Comparison of ENCODE assay signal across 1 cellular context in the genomic region with DNA sequence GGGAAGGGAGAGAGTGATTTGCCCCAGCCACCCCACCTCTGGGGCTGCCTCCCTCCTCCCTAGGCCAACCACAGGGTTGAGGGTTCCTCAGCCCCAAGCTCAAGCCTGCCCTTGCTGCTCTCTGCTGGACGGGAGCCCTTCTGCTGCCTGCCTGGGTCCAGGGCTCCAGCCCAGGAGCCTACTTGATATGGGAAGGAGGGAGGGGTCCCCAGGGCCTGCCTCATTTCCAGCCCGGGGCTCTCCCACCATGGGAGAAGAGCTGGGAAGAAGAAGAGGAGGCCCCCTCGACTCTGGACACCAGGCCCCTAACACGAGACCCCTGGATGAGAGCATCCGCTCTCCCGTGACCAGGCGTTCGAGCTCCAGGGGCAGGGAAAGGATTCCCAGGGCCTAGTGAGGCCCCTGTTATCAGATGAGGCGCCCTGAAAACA.
TF ChIP-seq lines count a peak whose summit lies in the region.

No MANE protein-coding gene starts in this region.

TF ChIP-seq in SK-N-SH, 30 proteins besides CTCF, POLR2A, EP300 and RAD21 (continued from another document):
- TF ChIP-seq NRF1 (IDR thresholded peaks at IDR 0.05; ENCODE audit: low read depth, low read length) (no peak), SMC3 (IDR thresholded peaks at IDR 0.05; ENCODE audit: low read depth, low read length) (no peak)
